26 cellular contexts compared by ENCODE assay signal in the genomic region with DNA sequence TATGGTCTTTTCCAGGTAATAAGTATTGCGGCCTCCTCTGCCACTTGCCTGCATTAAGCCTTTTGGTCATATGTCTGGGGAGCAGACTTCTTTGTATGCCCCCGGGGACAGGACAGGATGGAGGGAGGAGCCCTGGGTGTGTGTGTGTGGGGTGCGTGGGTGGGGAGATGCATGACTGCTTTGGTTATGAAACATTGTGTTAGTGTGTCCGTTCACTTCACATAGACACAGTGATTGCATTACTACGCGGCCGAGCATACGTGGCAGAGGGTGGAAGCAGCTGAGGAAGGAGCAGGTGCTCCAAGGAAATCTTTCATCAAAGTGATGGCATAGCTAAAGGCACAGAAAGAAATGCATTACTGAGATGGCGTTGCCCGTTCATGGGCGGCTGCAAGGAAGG.
"Had no signal": no experiment of that assay in that cellular context is flagged by ENCODE, and none has a peak within 500 bp of the region (broad histone marks: within the 10 kb centered on the region; RNA-seq: fewer than 3 reads in every experiment).

No MANE protein-coding gene starts in this region.

- H3K4me2 ChIP-seq: neural progenitor cell had no signal

- H3K9me3 ChIP-seq: neutrophil, pancreas, prostate gland, right lobe of liver, sigmoid colon, stomach, thoracic aorta, thyroid gland, tibial nerve, upper lobe of left lung, vagina had no signal

- H3K9ac ChIP-seq: neural progenitor cell had no signal

- H3K36me3 ChIP-seq: neural progenitor cell, neutrophil, pancreas, prostate gland, right lobe of liver, sigmoid colon, stomach, thoracic aorta, thyroid gland, tibial nerve, upper lobe of left lung, vagina had no signal

- H3K27me3 ChIP-seq: pancreas, right lobe of liver, sigmoid colon, thyroid gland, tibial nerve, upper lobe of left lung, vagina had no signal

- H3K4me1 ChIP-seq: pancreas, prostate gland, sigmoid colon, stomach, thyroid gland, tibial nerve, upper lobe of left lung, vagina had no signal

- H2AFZ ChIP-seq: neural progenitor cell had no signal

- DNase-seq: naive thymus-derived CD4-positive, alpha-beta T cell; natural killer cell; nucleus accumbens; pancreas; right cardiac atrium; right lobe of liver; sigmoid colon; small intestine; stimulated activated CD4-positive, alpha-beta T cell treated with anti-CD3 and anti-CD28 coated beads, Interleukin-15, amount 100 ng/mL, for 24 hours; stimulated activated CD4-positive, alpha-beta T cell treated with anti-CD3 and anti-CD28 coated beads, Interleukin-2, amount 100 ng/mL, for 24 hours; stimulated activated CD4-positive, alpha-beta T cell treated with anti-CD3 and anti-CD28 coated beads, Interleukin-2, amount 100 ng/mL, for 48 hours; stimulated activated CD4-positive, alpha-beta T cell treated with anti-CD3 and anti-CD28 coated beads, Interleukin-4, amount 100 ng/mL, for 4 hours; stimulated activated CD8-positive, alpha-beta memory T cell treated with anti-CD3 and anti-CD28 coated beads, Interleukin-4, amount 100 ng/mL, for 48 hours; stimulated activated naive B cell treated with anti-CD40 and anti-IgM and Interleukin-4, amounts not matched to agents 10 μg/mL and 1 μg/mL and 100 μg/mL, for 72 hours; stimulated activated naive CD4-positive, alpha-beta T cell treated with Interleukin-2 at 50 U/mL for 16 hours; stomach; thyroid gland; trophoblast cell; upper lobe of left lung had no signal

- ATAC-seq: naive thymus-derived CD4-positive, alpha-beta T cell; natural killer cell; pancreas; right cardiac atrium; right lobe of liver; stimulated activated naive B cell treated with anti-CD40 and anti-IgM and Interleukin-4, amounts not matched to agents 10 μg/mL and 1 μg/mL and 100 μg/mL, for 72 hours had no signal

- FAIRE-seq: pancreas, small intestine, urothelium cell line had no signal

- H3K27ac ChIP-seq: neural progenitor cell, neutrophil, pancreas, prostate gland, right lobe of liver, sigmoid colon, stomach, thoracic aorta, thyroid gland, tibial nerve, upper lobe of left lung, vagina had no signal

- H3K4me3 ChIP-seq: neural progenitor cell, pancreas, prostate gland, right lobe of liver, sigmoid colon, stomach, thoracic aorta, thyroid gland, tibial nerve, upper lobe of left lung, vagina had no signal
